Comparison of ENCODE assay signal across 8 cellular contexts in genomic region chr6:25278914-25279747, GRCh38. TPM values are rescaled to one million over a fixed set of nuclear protein-coding genes. Genes with fewer than 3 reads are reported as not detected.
DNase-seq lines count a peak whose midpoint lies in the region; ATAC-seq and TF ChIP-seq lines count a peak whose summit lies in the region.

TSS of gene CARMIL1 (plus strand) at chr6:25279374. CDS start at chr6:25279796, 422 bp downstream.

- H3K27ac Mint-ChIP-seq in CD14-positive monocyte: peak within 1 kb of the TSS in 3 of 7 donors; percentile 18 to 68 (median 22)
- H3K27ac Mint-ChIP-seq in activated CD4-positive, alpha-beta memory T cell treated with anti-CD3 and anti-CD28 coated beads, Interleukin-2, amount 10 ng/mL, durations not matched to agents 7 days and 5 days: no peak within 1 kb of the TSS

- peak within 1 kb of the TSS; percentile 51 for H3K27ac ChIP-seq in ectodermal cell (ENCODE audit: insufficient read depth, low read depth, low read length, poor library complexity, severe bottlenecking)

- peak within 1 kb of the TSS; percentile 83 to 90 for H3K4me3 Mint-ChIP-seq in CD14-positive monocyte
- peak within 1 kb of the TSS; percentile 75 for H3K4me3 Mint-ChIP-seq in activated CD4-positive, alpha-beta memory T cell treated with anti-CD3 and anti-CD28 coated beads, Interleukin-2, amount 10 ng/mL, durations not matched to agents 7 days and 5 days

- peak; percentile 50 for DNase-seq in CD14-positive monocyte (ENCODE audit: low spot score)
- DNase-seq in NCI-H69 (lab: John Stamatoyannopoulos, UW): peak; percentile 98
- peak; percentile 69 for DNase-seq in activated CD4-positive, alpha-beta memory T cell treated with anti-CD3 and anti-CD28 coated beads, Interleukin-2, amount 10 ng/mL, durations not matched to agents 7 days and 5 days
- peak; percentile 43 to 53 for DNase-seq in lung microvascular endothelial cell (ENCODE audit: low read depth in 2 of 2)
- peak; percentile 46 to 53 (median 51) for DNase-seq in stimulated activated CD4-positive, alpha-beta T cell treated with anti-CD3 and anti-CD28 coated beads, TNF-alpha, amount 100 ng/mL, for 4 hours (ENCODE audit: low read depth in 3 of 3)

- H3K36me3 ChIP-seq in ectodermal cell (ENCODE audit: control insufficient read depth, insufficient read depth, low read length): no peaks in the 10 kb centered on the region

- peaks cover 8% of the 10 kb centered on the region for H3K4me1 ChIP-seq in ectodermal cell (ENCODE audit: control insufficient read depth, insufficient read depth, low read length)

- POLR2A ChIA-PET in activated CD4-positive, alpha-beta memory T cell treated with anti-CD3 and anti-CD28 coated beads, Interleukin-2, amount 10 ng/mL, durations not matched to agents 7 days and 5 days (lab: Charles Lee): interaction anchor here (0.8 to 1.4 kb wide), 7 partner anchors 8 to 684 kb away, joined by 3 to 8 read pairs (median 3); partner anchors contain the start of gene TRIM38

- WGBS in ectodermal cell, 2 experiments: 0% methylated on average over 81 of the region's 81 CpGs

- CTCF ChIA-PET in activated CD4-positive, alpha-beta memory T cell treated with anti-CD3 and anti-CD28 coated beads, Interleukin-2, amount 10 ng/mL, durations not matched to agents 7 days and 5 days (lab: Charles Lee): interaction anchor here (0.6 to 4.4 kb wide), 36 partner anchors 8 to 683 kb away, joined by 3 to 69 read pairs (median 4); no protein-coding TSS in a partner anchor

- TF ChIP-seq CTCF in CD14-positive monocyte (IDR thresholded peaks at IDR 0.05): peak; percentile 65

- H3K9me3 Mint-ChIP-seq in CD14-positive monocyte: peaks cover 0 to 5% (median 0%) of the 10 kb centered on the region in 7 donors
- no peaks in the 10 kb centered on the region for H3K9me3 Mint-ChIP-seq in activated CD4-positive, alpha-beta memory T cell treated with anti-CD3 and anti-CD28 coated beads, Interleukin-2, amount 10 ng/mL, durations not matched to agents 7 days and 5 days

- peak; percentile 69 for ATAC-seq in GM19328 (IDR thresholded peaks at IDR 0.05; ENCODE audit: unreplicated experiment)
- ATAC-seq in HG03460 (IDR thresholded peaks at IDR 0.05; ENCODE audit: unreplicated experiment): peak; percentile 61

- H3K27me3 Mint-ChIP-seq in CD14-positive monocyte (ENCODE audit: low read depth in 3 of 3): peaks cover 14 to 22% (median 19%) of the 10 kb centered on the region in 3 donors
- H3K27me3 Mint-ChIP-seq in activated CD4-positive, alpha-beta memory T cell treated with anti-CD3 and anti-CD28 coated beads, Interleukin-2, amount 10 ng/mL, durations not matched to agents 7 days and 5 days: peaks cover 19% of the 10 kb centered on the region

- H3K27me3 ChIP-seq in ectodermal cell (ENCODE audit: control insufficient read depth, insufficient read depth, low read length, poor library complexity, severe bottlenecking): peaks cover 8% of the 10 kb centered on the region

- peak within 1 kb of the TSS; percentile 79 for H3K4me3 ChIP-seq in ectodermal cell (ENCODE audit: insufficient read depth, low read depth, low read length)

- H3K36me3 Mint-ChIP-seq in CD14-positive monocyte: peaks cover 0 to 4% of the 10 kb centered on the region in 2 donors
- no peaks in the 10 kb centered on the region for H3K36me3 Mint-ChIP-seq in activated CD4-positive, alpha-beta memory T cell treated with anti-CD3 and anti-CD28 coated beads, Interleukin-2, amount 10 ng/mL, durations not matched to agents 7 days and 5 days (ENCODE audit: low read depth)

- no peaks in the 10 kb centered on the region for H3K9me3 ChIP-seq in ectodermal cell (ENCODE audit: control insufficient read depth, low read length)

- intact Hi-C loops in CD14-positive monocyte (cut with micrococcal nuclease): loop anchor here in 1 of 2 donors (10.0 kb wide), 1 partner anchor 276 kb away; no protein-coding TSS in a partner anchor

- H3K4me1 Mint-ChIP-seq in CD14-positive monocyte: peaks cover 28% of the 10 kb centered on the region
- H3K4me1 Mint-ChIP-seq in activated CD4-positive, alpha-beta memory T cell treated with anti-CD3 and anti-CD28 coated beads, Interleukin-2, amount 10 ng/mL, durations not matched to agents 7 days and 5 days: peaks cover 20% of the 10 kb centered on the region

RNA-seq across cellular contexts. Expression of gene CARMIL1, which starts in this region (rescaled TPM):
- polyA plus RNA-seq in CD14-positive monocyte: under 1 TPM; 0.30 to 0.41 TPM
- total RNA-seq in activated CD4-positive, alpha-beta memory T cell treated with anti-CD3 and anti-CD28 coated beads, Interleukin-2, amount 10 ng/mL, durations not matched to agents 7 days and 5 days: 1 to 10 TPM; 1.3 to 1.5 TPM
- 15.2 TPM for polyA plus RNA-seq in ectodermal cell (2013, experiment 1 of 4)
- polyA plus RNA-seq in ectodermal cell (2013, experiment 2 of 4): 22.6 TPM
- polyA plus RNA-seq in ectodermal cell (2013, experiment 3 of 4): 11.2 TPM
- 14.7 TPM for polyA plus RNA-seq in ectodermal cell (2013, experiment 4 of 4)
- 0.20 and 1.3 TPM in 2 replicates for total RNA-seq in lung microvascular endothelial cell

Comparison
In these comparisons a context has a peak if more than half of its experiments do, and no peak if none do; other contexts are left out.
1. Peak in every context shown above with its lines: DNase-seq, ATAC-seq, H3K4me3 ChIP-seq and H3K27ac ChIP-seq.
2. Peak in DNase-seq in CD14-positive monocyte; RNA of the gene not detected or under 1 TPM.
3. DNase-seq: peak in every context shown above with its lines; median percentile 98 in NCI-H69; 69 in activated CD4-positive, alpha-beta memory T cell treated with anti-CD3 and anti-CD28 coated beads, Interleukin-2, amount 10 ng/mL, durations not matched to agents 7 days and 5 days; 51 in stimulated activated CD4-positive, alpha-beta T cell treated with anti-CD3 and anti-CD28 coated beads, TNF-alpha, amount 100 ng/mL, for 4 hours; 50 in CD14-positive monocyte; 48 in lung microvascular endothelial cell.